ENCODE assay signal across 8 cellular contexts in the genomic region with DNA sequence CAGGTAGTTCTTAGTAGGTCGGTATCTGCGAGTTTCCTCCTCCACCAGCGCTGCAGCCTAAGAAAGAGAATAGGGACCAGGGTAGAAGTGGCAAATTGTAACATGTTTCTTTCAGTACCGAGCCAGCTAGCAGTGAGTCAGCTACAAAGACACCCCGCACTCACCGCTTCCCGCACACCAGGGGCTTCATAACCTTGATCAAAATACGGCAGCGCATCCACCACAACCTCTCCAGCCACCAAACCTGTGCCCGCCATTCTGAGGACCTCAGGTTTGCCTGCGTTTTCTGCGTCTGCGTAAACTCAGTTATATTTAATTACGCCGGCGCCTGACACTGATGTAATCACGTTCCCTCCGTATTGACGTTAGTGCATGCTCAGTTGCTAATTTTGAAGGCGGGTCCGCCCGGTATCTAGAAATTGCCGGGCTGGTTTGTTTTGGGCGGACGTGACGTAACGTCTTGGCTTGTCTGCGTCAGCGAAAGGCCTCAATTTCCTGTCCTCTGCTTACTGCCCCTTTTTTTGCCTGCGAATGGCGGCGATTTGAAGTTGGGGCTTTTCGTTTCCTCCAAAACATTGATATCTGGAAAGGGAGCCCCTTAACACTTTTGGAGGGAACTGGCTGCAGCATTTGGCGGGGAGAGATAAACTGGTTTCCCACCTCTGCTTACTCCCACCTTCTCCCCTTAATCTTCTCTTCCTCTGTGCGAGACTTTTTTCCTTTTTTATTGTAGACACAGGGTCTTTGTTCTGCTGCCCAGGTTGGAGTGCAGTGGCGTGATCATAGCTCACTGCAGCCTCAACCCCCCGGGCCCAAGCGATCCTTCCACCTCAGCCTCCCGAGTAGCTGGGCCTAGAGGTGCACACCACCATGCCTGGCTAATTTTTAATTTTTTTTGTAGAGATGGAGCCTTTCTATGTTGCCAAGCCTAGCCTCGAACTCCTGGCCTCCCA.
DNase-seq lines count a peak whose midpoint lies in the region; ATAC-seq and TF ChIP-seq lines count a peak whose summit lies in the region.

A gene (minus strand): TSS at position 281 of the 953 bp plus-strand sequence. CDS start 24 bp downstream, at position 257.

- H3K4me3 ChIP-seq in AG09309 (ENCODE audit: control insufficient read depth, low read depth, low read length), result peak within 1 kb of the TSS; percentile 61

- peaks cover 10% of the 10 kb centered on the region for H3K4me1 Mint-ChIP-seq in central memory CD8-positive, alpha-beta T cell

- H3K9me3 Mint-ChIP-seq in central memory CD8-positive, alpha-beta T cell, result no peaks in the 10 kb centered on the region

- H3K36me3 Mint-ChIP-seq in central memory CD8-positive, alpha-beta T cell (ENCODE audit: insufficient read depth), result peaks cover 40% of the 10 kb centered on the region

- H3K4me3 Mint-ChIP-seq in central memory CD8-positive, alpha-beta T cell, result peak within 1 kb of the TSS; percentile 90

- no peaks in the 10 kb centered on the region for H3K27me3 Mint-ChIP-seq in central memory CD8-positive, alpha-beta T cell

- peak; percentile 95 for DNase-seq in AG09309 (ENCODE audit: low read depth)
- peak; percentile 98 to 99 for DNase-seq in NCI-H446 (lab: John Stamatoyannopoulos, UW)
- DNase-seq in activated CD4-positive, CD25-positive, alpha-beta regulatory T cell treated with anti-CD3 and anti-CD28 coated beads, Interleukin-2, amount 50 U/mL, for 16 hours (ENCODE audit: low read depth, low spot score), result peak; percentile 91
- DNase-seq in central memory CD8-positive, alpha-beta T cell (ENCODE audit: low spot score in 2 of 2), result peak; percentile 85 to 96
- DNase-seq in iris pigment epithelial cell (ENCODE audit: low read depth), result peak; percentile 99
- DNase-seq in stimulated activated CD4-positive, alpha-beta T cell treated with anti-CD3 and anti-CD28 coated beads, Interleukin-12 subunit alpha, Interleukin-12 subunit beta, amount 100 ng/mL, for 24 hours (ENCODE audit: low read depth in 2 of 2), result peak; percentile 88 to 93

- TF ChIP-seq CTCF in AG09309 (IDR thresholded peaks at IDR 0.05; ENCODE audit: control insufficient read depth, insufficient read depth, low read depth, low read length, missing control alignments), result no peak

- peak; percentile 99 for ATAC-seq in GM19025 (IDR thresholded peaks at IDR 0.05; ENCODE audit: low read depth, unreplicated experiment)
- ATAC-seq in HG03342 (IDR thresholded peaks at IDR 0.05; ENCODE audit: unreplicated experiment), result peak; percentile 99
- peak; percentile 94 for ATAC-seq in central memory CD8-positive, alpha-beta T cell (replicated peaks; ENCODE audit: extremely low read depth, poor library complexity, severe bottlenecking)

- peak within 1 kb of the TSS; percentile 94 for H3K27ac Mint-ChIP-seq in central memory CD8-positive, alpha-beta T cell (ENCODE audit: low read depth)

Comparison
In these comparisons a context has a peak if more than half of its experiments do, and no peak if none do; other contexts are left out.
1. Peak in every context shown above with its lines: DNase-seq, ATAC-seq and H3K4me3 ChIP-seq.